Comparison of ENCODE assay signal across 1 cellular context in genomic region chr18:50972404-50972803, GRCh38.
TF ChIP-seq lines count a peak whose summit lies in the region.

No MANE protein-coding gene starts in this region.

TF ChIP-seq in HEK293, 187 proteins besides CTCF, POLR2A, EP300 and RAD21:
- peak; percentile 42; the same call in 1 of the 2 replicates for TF ChIP-seq SCRT1 (tag by site-specific recombination; IDR thresholded peaks at IDR 0.05; ENCODE audit: borderline replicate concordance)
- peak; percentile 13; the same call in 1 of the 2 replicates for TF ChIP-seq SCRT2 (tag by site-specific recombination; IDR thresholded peaks at IDR 0.05)
